Comparison of ENCODE assay signal across 8 cellular contexts in genomic region chr16:70253291-70254094, GRCh38. TPM values are rescaled to one million over a fixed set of nuclear protein-coding genes. Genes with fewer than 3 reads are reported as not detected.
DNase-seq lines count a peak whose midpoint lies in the region; ATAC-seq lines count a peak whose summit lies in the region.

No MANE protein-coding gene starts in this region.

- peaks cover 0 to 12% (median 4%) of the 10 kb centered on the region in 3 donors for H3K4me1 Mint-ChIP-seq in IgD-negative memory B cell

- peak overlapping the region in 2 of 3 donors; percentile 85 to 90 for H3K27ac Mint-ChIP-seq in IgD-negative memory B cell

- peaks cover 2% of the 10 kb centered on the region for H3K36me3 Mint-ChIP-seq in IgD-negative memory B cell

- ATAC-seq in GM18867 (IDR thresholded peaks at IDR 0.05; ENCODE audit: unreplicated experiment), result no peak

- DNase-seq in DMS 273 (lab: John Stamatoyannopoulos, UW; ENCODE audit: unreplicated experiment) (peak; percentile 77), DMS 273 treated with DMSO at 0.1 percent for 48 hours (lab: John Stamatoyannopoulos, UW) (no peak), hepatic stellate cell (ENCODE audit: low spot score) (peak; percentile 66), NOMO-1 treated with dmso at 0.1 percent for 144 hours (lab: John Stamatoyannopoulos, UW; ENCODE audit: unreplicated experiment) (no peak)
- peak; percentile 60 for DNase-seq in activated CD8-positive, alpha-beta memory T cell treated with anti-CD3 and anti-CD28 coated beads, Interleukin-2, amount 50 U/mL, for 48 hours
- DNase-seq in stimulated activated CD8-positive, alpha-beta memory T cell treated with anti-CD3 and anti-CD28 coated beads, Interleukin-4, amount 100 ng/mL, for 48 hours, result peak; percentile 63

- H3K4me3 Mint-ChIP-seq in IgD-negative memory B cell, result peak overlapping the region in 1 of 4 donors; percentile 68

- H3K27me3 Mint-ChIP-seq in IgD-negative memory B cell, result no peaks in the 10 kb centered on the region

- no peaks in the 10 kb centered on the region for H3K9me3 Mint-ChIP-seq in IgD-negative memory B cell

RNA-seq across cellular contexts. Expression of gene EXOSC6, which starts 1.8 kb away (rescaled TPM):
- polyA plus RNA-seq in IgD-negative memory B cell, result 4.8 TPM

RNA-seq across cellular contexts. Expression of gene AARS1, which starts 35.8 kb away (rescaled TPM):
- polyA plus RNA-seq in IgD-negative memory B cell, result 37.6 TPM

RNA-seq across cellular contexts. Expression of gene DDX19B, which starts 45.5 kb away (rescaled TPM):
- polyA plus RNA-seq in IgD-negative memory B cell, result 53.8 TPM

Comparison
In these comparisons a context has a peak if more than half of its experiments do, and no peak if none do; other contexts are left out.
1. DNase-seq: peak in DMS 273 (single experiment), activated CD8-positive, alpha-beta memory T cell treated with anti-CD3 and anti-CD28 coated beads, Interleukin-2, amount 50 U/mL, for 48 hours (single experiment), hepatic stellate cell (single experiment) and stimulated activated CD8-positive, alpha-beta memory T cell treated with anti-CD3 and anti-CD28 coated beads, Interleukin-4, amount 100 ng/mL, for 48 hours (single experiment); none in DMS 273 treated with DMSO at 0.1 percent for 48 hours (single experiment) and NOMO-1 treated with dmso at 0.1 percent for 144 hours (single experiment).